ENCODE assay signal across 14 cellular contexts in genomic region chr15:66815322-66815721, GRCh38.
A peak's percentile ranks its signal among the peaks of the same experiment; 100 is the strongest.
DNase-seq lines count a peak whose midpoint lies in the region; ATAC-seq and TF ChIP-seq lines count a peak whose summit lies in the region.
"Had no signal": no experiment of that assay in that cellular context is flagged by ENCODE, and none has a peak within 500 bp of the region (broad histone marks: within the 10 kb centered on the region; RNA-seq: fewer than 3 reads in every experiment).

No MANE protein-coding gene starts in this region.

- H2AFZ ChIP-seq in Karpas-422 (ENCODE audit: low read length) = no peak overlapping the region

- no peaks in the 10 kb centered on the region for H3K27me3 ChIP-seq in MG63
- no peaks in the 10 kb centered on the region for H3K27me3 ChIP-seq in lung (ENCODE audit: control insufficient read depth, insufficient read depth)
- H3K27me3 ChIP-seq in Karpas-422 (ENCODE audit: low read length) = no peaks in the 10 kb centered on the region
- H3K27me3 ChIP-seq in esophagus squamous epithelium = no peaks in the 10 kb centered on the region

- H3K9me3 ChIP-seq in MG63 (peaks cover 21% of the 10 kb centered on the region), lung (ENCODE audit: control insufficient read depth in 2 of 2, insufficient read depth in 1 of 2, low read length in 1 of 2) (peaks cover 0 to 6% of the 10 kb centered on the region in 2 donors), Karpas-422 (ENCODE audit: low read length) (no peaks in the 10 kb centered on the region), esophagus squamous epithelium (peaks cover 0 to 7% (median 5%) of the 10 kb centered on the region in 3 donors)

- WGBS in lung, 2 donors = 43% methylated on average over 3 of the region's 3 CpGs
- WGBS in esophagus squamous epithelium, 2 donors = 63 to 64% methylated on average over 3 of the region's 3 CpGs

- no peak for TF ChIP-seq POLR2A in esophagus squamous epithelium (IDR thresholded peaks at IDR 0.05)

- no peaks in the 10 kb centered on the region for H3K4me1 ChIP-seq in lung (ENCODE audit: control insufficient read depth in 2 of 2, insufficient read depth in 2 of 2, low read length in 2 of 2)
- no peaks in the 10 kb centered on the region for H3K4me1 ChIP-seq in Karpas-422 (ENCODE audit: low read length)
- H3K4me1 ChIP-seq in esophagus squamous epithelium = no peaks in the 10 kb centered on the region

- H4K20me1 ChIP-seq in Karpas-422 (ENCODE audit: insufficient read depth, low read depth, low read length) = no peaks in the 10 kb centered on the region

- no peaks in the 10 kb centered on the region for H3K79me2 ChIP-seq in Karpas-422 (ENCODE audit: low read length)

- TF ChIP-seq CTCF in cardiac fibroblast (IDR thresholded peaks at IDR 0.05; ENCODE audit: low read depth, low read length) (no peak), lung (IDR thresholded peaks at IDR 0.05; ENCODE audit: control extremely low read depth, extremely low read depth) (no peak), esophagus squamous epithelium (IDR thresholded peaks at IDR 0.05) (no peak)

- H3K9ac ChIP-seq in Karpas-422 (ENCODE audit: low read length) = no peak overlapping the region

- no peaks in the 10 kb centered on the region for H3K9me2 ChIP-seq in Karpas-422 (replicated peaks; ENCODE audit: insufficient read depth, low read length)

- H3K36me3 ChIP-seq in MG63 (no peaks in the 10 kb centered on the region), lung (ENCODE audit: control insufficient read depth in 2 of 2, insufficient read depth in 2 of 2, low read length in 2 of 2) (no peaks in the 10 kb centered on the region), Karpas-422 (ENCODE audit: insufficient read depth, low read length) (no peaks in the 10 kb centered on the region), esophagus squamous epithelium (no peaks in the 10 kb centered on the region)

- ATAC-seq in lung (ENCODE audit: insufficient read depth, low FRiP score) (peak; percentile 15), GM18909 (IDR thresholded peaks at IDR 0.05; ENCODE audit: poor library complexity, unreplicated experiment) (no peak)
- ATAC-seq: CD8-positive, alpha-beta T cell; stimulated activated naive B cell treated with anti-CD40 and anti-IgM and Interleukin-4, amounts not matched to agents 10 μg/mL and 1 μg/mL and 100 μg/mL, for 72 hours had no signal

- H3K4me3 ChIP-seq in MG63 (no peak overlapping the region), cardiac fibroblast (replicated peaks in 1 of 2; ENCODE audit: low read depth in 2 of 2, low read length in 2 of 2) (no peak overlapping the region), lung (no peak overlapping the region), Karpas-422 (ENCODE audit: low read length) (no peak overlapping the region), esophagus squamous epithelium (no peak overlapping the region)

- intact Hi-C loops in esophagus squamous epithelium (cut with DNase I) = no loop called here

- H3K27ac ChIP-seq in lung (ENCODE audit: low read depth in 1 of 2, low read length in 1 of 2) (no peak overlapping the region), Karpas-422 (ENCODE audit: low read length) (no peak overlapping the region), esophagus squamous epithelium (no peak overlapping the region)

- DNase-seq in AML-193 (lab: John Stamatoyannopoulos, UW) (peak; percentile 67 to 82), MG63 (peak; percentile 62), cardiac fibroblast (ENCODE audit: low read depth in 2 of 2) (peak; percentile 93), lung (ENCODE audit: low spot score) (peak; percentile 49), Karpas-422 (no peak), D341Med (ENCODE audit: low spot score) (no peak), esophagus squamous epithelium (lab: John Stamatoyannopoulos, UW) (no peak)
- DNase-seq: activated CD4-positive, alpha-beta T cell treated with anti-CD3 and anti-CD28 coated beads, Interleukin-2, amount 50 U/mL, for 1 hour; CD8-positive, alpha-beta T cell; NCI-H1092 treated with DMSO at 0.1 percent for 48 hours; NCI-H526; stimulated activated CD4-positive, alpha-beta T cell treated with anti-CD3 and anti-CD28 coated beads, Interleukin-2, amount 100 ng/mL, for 48 hours; stimulated activated naive B cell treated with anti-CD40 and anti-IgM and Interleukin-4, amounts not matched to agents 10 μg/mL and 1 μg/mL and 100 μg/mL, for 72 hours had no signal

- no peak overlapping the region for H3K4me2 ChIP-seq in Karpas-422 (ENCODE audit: low read depth, low read length, poor library complexity, severe bottlenecking)

Comparison
In these comparisons a context has a peak if more than half of its experiments do, and no peak if none do; other contexts are left out.
1. DNase-seq: peak in AML-193 (2 of 2), MG63 (single experiment), cardiac fibroblast (2 of 2) and lung (single experiment); none in Karpas-422 (single experiment), D341Med (single experiment) and esophagus squamous epithelium (single experiment).